ENCODE assay signal across 8 cellular contexts in the genomic region with DNA sequence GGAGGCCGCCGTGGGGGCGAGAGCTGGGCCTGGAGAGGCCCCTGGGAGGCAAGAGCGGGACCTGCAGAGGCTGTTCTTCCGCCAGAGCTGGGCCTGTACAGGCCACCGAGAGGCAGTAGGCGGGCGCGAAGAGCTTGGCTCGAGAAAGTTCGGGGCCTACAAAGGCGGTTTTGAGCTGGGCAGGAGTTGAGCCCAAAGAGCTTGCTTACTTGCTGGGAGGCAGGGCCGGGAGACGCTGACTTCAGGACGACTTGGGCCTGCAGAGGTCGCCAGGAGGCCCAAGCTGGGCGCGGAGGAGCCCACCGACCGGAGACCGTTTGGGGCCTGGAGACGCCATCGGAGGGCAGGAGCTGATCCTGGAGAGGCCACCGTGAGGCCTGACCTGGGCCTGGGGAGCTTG.
DNase-seq lines count a peak whose midpoint lies in the region; ATAC-seq and TF ChIP-seq lines count a peak whose summit lies in the region.
"Not testable (repeated sequence)": the region's sequence is repeated elsewhere in the genome, so short reads cannot be mapped to it uniquely, and the experiment has no call there.

No MANE protein-coding gene starts in this region.

- not testable (repeated sequence) for TF ChIP-seq CTCF in RWPE2 (IDR thresholded peaks at IDR 0.05; ENCODE audit: poor library complexity, severe bottlenecking); fibroblast of mammary gland (conservative IDR thresholded peaks at IDR 0.05; ENCODE audit: control insufficient read depth, insufficient read depth, low read depth, low read length); gastrocnemius medialis (IDR thresholded peaks at IDR 0.05 in 4 of 5, conservative IDR thresholded peaks at IDR 0.05 in 1 of 5); upper lobe of right lung (IDR thresholded peaks at IDR 0.05)

- not testable (repeated sequence) for H3K27ac ChIP-seq in RWPE2 (ENCODE audit: poor library complexity, severe bottlenecking); gastrocnemius medialis; upper lobe of right lung

- not testable (repeated sequence) for H3K9me3 ChIP-seq in RWPE2 (ENCODE audit: severe bottlenecking); gastrocnemius medialis; upper lobe of right lung

- H3K4me1 ChIP-seq in RWPE2 (ENCODE audit: insufficient read depth, poor library complexity, severe bottlenecking); gastrocnemius medialis; upper lobe of right lung: not testable (repeated sequence)

- H3K4me3 ChIP-seq in RWPE2 (ENCODE audit: severe bottlenecking); fibroblast of mammary gland (ENCODE audit: control insufficient read depth, low read depth, low read length); gastrocnemius medialis; upper lobe of right lung: not testable (repeated sequence)

- peak; percentile 32 for DNase-seq in EL
- DNase-seq in RWPE2 (ENCODE audit: low spot score), result peak; percentile 100
- DNase-seq in activated CD8-positive, alpha-beta memory T cell treated with anti-CD3 and anti-CD28 coated beads for 48 hours (ENCODE audit: low read depth in 2 of 3, low spot score in 2 of 3), result peak in 2 of 3 experiments; percentile 47 to 66
- peak; percentile 16 for DNase-seq in amniotic epithelial cell (ENCODE audit: low read depth)
- DNase-seq in fibroblast of mammary gland (ENCODE audit: low read depth), result peak; percentile 36
- peak; percentile 17 for DNase-seq in left kidney (ENCODE audit: low read depth, low spot score)
- DNase-seq in gastrocnemius medialis, result peak; percentile 72 to 80
- peak; percentile 99 for DNase-seq in upper lobe of right lung

- not testable (repeated sequence) for ATAC-seq in RWPE2 (ENCODE audit: low read depth); gastrocnemius medialis; upper lobe of right lung

- intact Hi-C loops in gastrocnemius medialis (cut with DNase I; ENCODE audit: low total_unique reads); upper lobe of right lung (cut with DNase I): not testable (repeated sequence)

- H3K36me3 ChIP-seq in RWPE2 (ENCODE audit: low read depth); gastrocnemius medialis; upper lobe of right lung: not testable (repeated sequence)

- not testable (repeated sequence) for TF ChIP-seq POLR2A in gastrocnemius medialis (IDR thresholded peaks at IDR 0.05)

- in situ Hi-C loops in gastrocnemius medialis (cut with MboI; ENCODE audit: low sequenced_read_pairs in 4 of 4), result not testable (repeated sequence)

- not testable (repeated sequence) for H3K27me3 ChIP-seq in RWPE2 (ENCODE audit: insufficient read depth, poor library complexity, severe bottlenecking); gastrocnemius medialis; upper lobe of right lung

Comparison
In these comparisons a context has a peak if more than half of its experiments do, and no peak if none do; other contexts are left out.
1. DNase-seq: peak in every context shown above with its lines; median percentile 100 in RWPE2; 99 in upper lobe of right lung; 76 in gastrocnemius medialis; 56 in activated CD8-positive, alpha-beta memory T cell treated with anti-CD3 and anti-CD28 coated beads for 48 hours; 36 in fibroblast of mammary gland; 32 in EL; 17 in left kidney; 16 in amniotic epithelial cell.